1 cellular context compared by ENCODE assay signal in genomic region chr19:54665530-54665929, GRCh38.
TF ChIP-seq lines count a peak whose summit lies in the region.

No MANE protein-coding gene starts in this region.

TF ChIP-seq in K562, 482 proteins besides CTCF, POLR2A, EP300 and RAD21:
- TF ChIP-seq BRF2 (IDR thresholded peaks at IDR 0.05; ENCODE audit: borderline replicate concordance, insufficient read depth, insufficient read length) (no peak), RBM25 (IDR thresholded peaks at IDR 0.05; ENCODE audit: low read depth, low read length, severe bottlenecking) (peak; percentile 70), BCOR (IDR thresholded peaks at IDR 0.05) (peak; percentile 59; the same call in 1 of the 2 replicates), KDM1A (IDR thresholded peaks at IDR 0.05) (0 out of 4 replicates have a peak, but pooled peaks of 1 of the 2 experiments have one; percentile 22), KLF1 (tag; IDR thresholded peaks at IDR 0.05) (no peak), SMARCA5 (IDR thresholded peaks at IDR 0.05) (0 out of 2 replicates have a peak, but pooled peaks have one; percentile 39), ZKSCAN1 (IDR thresholded peaks at IDR 0.05; ENCODE audit: low read depth, low read length) (peak; percentile 98), TEAD4 (IDR thresholded peaks at IDR 0.05; ENCODE audit: low read length) (no peak), TEAD4 (CRISPR knock-in tag; IDR thresholded peaks at IDR 0.05; ENCODE audit: borderline replicate concordance) (no peak), PTBP1 (IDR thresholded peaks at IDR 0.05; ENCODE audit: low read depth, low read length) (0 out of 2 replicates have a peak, but pooled peaks have one; percentile 50), ATF3 (IDR thresholded peaks at IDR 0.05) (peak; percentile 34; the same call in 1 of the 2 replicates), ATF3 (CRISPR knock-in tag; conservative IDR thresholded peaks at IDR 0.05) (no peak)
TF ChIP-seq in K562: peak in this region for 7.
